In genomic region chr5:122653087-122654017, GRCh38 we compare ENCODE assay signal across 1 cellular context.
TF ChIP-seq lines count a peak whose summit lies in the region.

No MANE protein-coding gene starts in this region.

TF ChIP-seq in HEK293, 187 proteins besides CTCF, POLR2A, EP300 and RAD21 (continued from another document and continues in another):
- TF ChIP-seq ZNF513 (tag by site-specific recombination; IDR thresholded peaks at IDR 0.05), result 0 out of 2 replicates have a peak, but pooled peaks have one; percentile 4
- TF ChIP-seq ZNF394 (tag by site-specific recombination; IDR thresholded peaks at IDR 0.05; ENCODE audit: borderline replicate concordance), result no peak
- TF ChIP-seq AEBP2 (tag by site-specific recombination; IDR thresholded peaks at IDR 0.05; ENCODE audit: borderline replicate concordance), result no peak
- no peak for TF ChIP-seq ZNF645 (tag by site-specific recombination; IDR thresholded peaks at IDR 0.05)
- no peak for TF ChIP-seq ZSCAN4 (tag by site-specific recombination; IDR thresholded peaks at IDR 0.05)
- 0 out of 2 replicates have a peak, but pooled peaks have one; percentile 33 for TF ChIP-seq ZFP69B (tag by site-specific recombination; IDR thresholded peaks at IDR 0.05)
- TF ChIP-seq ZBTB17 (tag by site-specific recombination; IDR thresholded peaks at IDR 0.05), result peak; percentile 68
- TF ChIP-seq ZNF707 (tag by site-specific recombination; IDR thresholded peaks at IDR 0.05), result no peak
- TF ChIP-seq ZNF692 (tag by site-specific recombination; IDR thresholded peaks at IDR 0.05), result peak; percentile 39; the same call in 1 of the 2 replicates
- no peak for TF ChIP-seq ZNF362 (tag by site-specific recombination; IDR thresholded peaks at IDR 0.05)
- no peak for TF ChIP-seq GLI4 (tag by site-specific recombination; IDR thresholded peaks at IDR 0.05)
- TF ChIP-seq ZBTB20 (tag by site-specific recombination; IDR thresholded peaks at IDR 0.05), result peak; percentile 90
- no peak for TF ChIP-seq ZNF514 (tag by site-specific recombination; IDR thresholded peaks at IDR 0.05)
- no peak for TF ChIP-seq ZNF112 (tag by site-specific recombination; IDR thresholded peaks at IDR 0.05)
- TF ChIP-seq ZBTB11 (tag by site-specific recombination; conservative IDR thresholded peaks at IDR 0.05; ENCODE audit: low read depth), result no peak
- no peak for TF ChIP-seq PRDM2 (tag by site-specific recombination; IDR thresholded peaks at IDR 0.05; ENCODE audit: borderline replicate concordance)
- peak; percentile 58 for TF ChIP-seq ZNF335 (tag by site-specific recombination; conservative IDR thresholded peaks at IDR 0.05)
- peak; percentile 71; the same call in 1 of the 2 replicates for TF ChIP-seq TRIM28 (IDR thresholded peaks at IDR 0.05; ENCODE audit: borderline replicate concordance, low read length)
- TF ChIP-seq ZNF341 (tag by site-specific recombination; IDR thresholded peaks at IDR 0.05; ENCODE audit: low read depth), result no peak
- no peak for TF ChIP-seq BCL11B (tag by site-specific recombination; IDR thresholded peaks at IDR 0.05; ENCODE audit: low read depth)
- no peak for TF ChIP-seq ATF2 (tag by site-specific recombination; IDR thresholded peaks at IDR 0.05; ENCODE audit: low read depth)
- TF ChIP-seq ZNF596 (tag by site-specific recombination; IDR thresholded peaks at IDR 0.05), result no peak
- no peak for TF ChIP-seq ZNF510 (tag by site-specific recombination; IDR thresholded peaks at IDR 0.05; ENCODE audit: insufficient replicate concordance)
- peak; percentile 93 for TF ChIP-seq WT1 (tag by site-specific recombination; IDR thresholded peaks at IDR 0.05)
- no peak for TF ChIP-seq ZNF701 (tag by site-specific recombination; IDR thresholded peaks at IDR 0.05)
- peak; percentile 36; the same call in 1 of the 2 replicates for TF ChIP-seq FEZF1 (tag by site-specific recombination; IDR thresholded peaks at IDR 0.05)
- TF ChIP-seq ZNF747 (tag by site-specific recombination; IDR thresholded peaks at IDR 0.05), result no peak
- no peak for TF ChIP-seq ZNF473 (tag by site-specific recombination; IDR thresholded peaks at IDR 0.05)
- no peak for TF ChIP-seq ZNF121 (tag by site-specific recombination; IDR thresholded peaks at IDR 0.05)
- TF ChIP-seq PRDM6 (tag by site-specific recombination; IDR thresholded peaks at IDR 0.05), result peak; percentile 85
- TF ChIP-seq ZNF175 (tag by site-specific recombination; IDR thresholded peaks at IDR 0.05), result no peak
- no peak for TF ChIP-seq KLF1 (tag by site-specific recombination; IDR thresholded peaks at IDR 0.05)
- TF ChIP-seq ZNF837 (tag by site-specific recombination; IDR thresholded peaks at IDR 0.05), result no peak
